27 cellular contexts compared by ENCODE assay signal in genomic region chr2:237549216-237550056, GRCh38. TPM values are rescaled to one million over a fixed set of nuclear protein-coding genes. Genes with fewer than 3 reads are reported as not detected.
DNase-seq lines count a peak whose midpoint lies in the region; ATAC-seq and TF ChIP-seq lines count a peak whose summit lies in the region.
"Had no signal": no experiment of that assay in that cellular context is flagged by ENCODE, and none has a peak within 500 bp of the region (broad histone marks: within the 10 kb centered on the region; RNA-seq: fewer than 3 reads in every experiment).

No MANE protein-coding gene starts in this region.

- H3K27ac ChIP-seq in right lobe of liver (peak overlapping the region in 2 of 3 donors; percentile 90 to 97), spleen (no peak overlapping the region)
- H3K27ac ChIP-seq: PC-9 had no signal

- peaks cover 1% of the 10 kb centered on the region for H3K36me3 Mint-ChIP-seq in chondrocyte (ENCODE audit: low read depth)
- H3K36me3 Mint-ChIP-seq: CD14-positive monocyte had no signal

- peaks cover 5% of the 10 kb centered on the region for H3K9me3 Mint-ChIP-seq in chondrocyte (ENCODE audit: low read depth)

- intact Hi-C loops in right lobe of liver (cut with DNase I) = no loop called here
- intact Hi-C loops in spleen (cut with DNase I; ENCODE audit: low total_unique reads) = no loop called here

- H3K27me3 ChIP-seq in right lobe of liver = no peaks in the 10 kb centered on the region
- peaks cover 0 to 46% (median 0%) of the 10 kb centered on the region in 7 donors for H3K27me3 ChIP-seq in spleen (replicated peaks in 1 of 7)

- H3K9me3 ChIP-seq in right lobe of liver (no peaks in the 10 kb centered on the region), spleen (peaks cover 0 to 10% (median 0%) of the 10 kb centered on the region in 8 donors)

- no peak overlapping the region for H3K4me3 ChIP-seq in right lobe of liver
- no peak overlapping the region for H3K4me3 ChIP-seq in spleen
- H3K4me3 ChIP-seq: PC-9 had no signal

- H3K4me1 Mint-ChIP-seq in chondrocyte (ENCODE audit: low read depth) = no peaks in the 10 kb centered on the region
- H3K4me1 Mint-ChIP-seq: CD14-positive monocyte had no signal

- H3K27me3 Mint-ChIP-seq in chondrocyte (ENCODE audit: low read depth) = no peaks in the 10 kb centered on the region

- H3K27ac Mint-ChIP-seq in chondrocyte (ENCODE audit: unreplicated experiment) = no peak overlapping the region
- H3K27ac Mint-ChIP-seq: CD14-positive monocyte, H9 had no signal

- TF ChIP-seq CTCF in chondrocyte (IDR thresholded peaks at IDR 0.05) (no peak), right lobe of liver (IDR thresholded peaks at IDR 0.05) (no peak), spleen (IDR thresholded peaks at IDR 0.05 in 8 of 11, conservative IDR thresholded peaks at IDR 0.05 in 3 of 11) (no peak)

- no peak for TF ChIP-seq POLR2A in right lobe of liver (IDR thresholded peaks at IDR 0.05)
- no peak for TF ChIP-seq POLR2A in spleen (IDR thresholded peaks at IDR 0.05)

- no peak overlapping the region for H3K4me3 Mint-ChIP-seq in chondrocyte (ENCODE audit: unreplicated experiment)
- H3K4me3 Mint-ChIP-seq: CD14-positive monocyte, H9 had no signal

- peaks cover 0 to 19% (median 3%) of the 10 kb centered on the region in 4 donors for H3K36me3 ChIP-seq in right lobe of liver
- H3K36me3 ChIP-seq in spleen = no peaks in the 10 kb centered on the region

- 0% methylated on average over 1 of the region's 14 CpGs for WGBS in right lobe of liver (ENCODE audit: insufficient coverage, low coverage, low lambda C conversion rate, missing lambda C conversion rate)
- 74 to 84% (median 79%) methylated on average over 14 of the region's 14 CpGs for WGBS in spleen, 5 donors

- ATAC-seq in right lobe of liver (peak in 1 of 4 donors; percentile 3), HG02571 (IDR thresholded peaks at IDR 0.05; ENCODE audit: unreplicated experiment) (no peak), GM21723 (IDR thresholded peaks at IDR 0.05; ENCODE audit: unreplicated experiment) (no peak), GM18909 (IDR thresholded peaks at IDR 0.05; ENCODE audit: poor library complexity, unreplicated experiment) (no peak)

- peaks cover 0 to 40% (median 20%) of the 10 kb centered on the region in 4 donors for H3K4me1 ChIP-seq in right lobe of liver
- H3K4me1 ChIP-seq in spleen = no peaks in the 10 kb centered on the region

- DNase-seq in chondrocyte (ENCODE audit: low spot score) (peak; percentile 37), right lobe of liver (peak in 1 of 3 donors; percentile 47), spleen (peak; percentile 59), NCI-H1417 treated with DMSO at 0.1 percent for 48 hours (lab: John Stamatoyannopoulos, UW) (no peak)
- DNase-seq: Calu3, DND-41, H9, KBM-7, MV-4-11, NCI-H1105, NCI-H146, NCI-H1930, NCI-H2107, NCI-H446, NCI-H524 treated with DMSO at 0.1 percent for 48 hours, NCI-H774, PC-9, SHP77 had no signal

RNA-seq across cellular contexts. Expression of gene PRLH, which starts 16.9 kb away (rescaled TPM):
- total RNA-seq in chondrocyte (not detected in 3 replicates), right lobe of liver (not detected), spleen (not detected)
- not detected for polyA plus RNA-seq in spleen
- total RNA-seq: A673, Calu3, H9, LHCN-M2, MCF 10A, PC-9, RPMI7951, SK-MEL-5 had no signal
- polyA plus RNA-seq: CD14-positive monocyte had no signal

RNA-seq across cellular contexts. Expression of gene RAB17, which starts 41.1 kb away (rescaled TPM):
- total RNA-seq in chondrocyte (0.25 to 0.95 TPM (median 0.68 TPM) in 3 replicates), right lobe of liver (100 to 1,000 TPM in 2 of 6 experiments, 10 to 100 TPM in 4; 57.5 to 129 (median 77.9) TPM), spleen (1 to 10 TPM in 3 of 7 donors, under 1 TPM in 1, not detected in 3; 0.46 to 2.2 (median 1.3) TPM)
- under 1 TPM; 0.24 to 0.67 (median 0.57) TPM for polyA plus RNA-seq in spleen

Comparison
In these comparisons a context has a peak if more than half of its experiments do, and no peak if none do; other contexts are left out.
1. H3K27ac ChIP-seq: peak in right lobe of liver (2 of 3); none in spleen (0 of 8).
2. RNA of gene RAB17, which starts 41.1 kb away (total RNA-seq): 57.5 to 129 TPM in right lobe of liver; 0.46 to 2.2 TPM in spleen and 0.25 to 0.95 TPM in chondrocyte; every median in the first group is over 10 times any median in the second.